Comparison of ENCODE assay signal across 23 cellular contexts in genomic region chr5:40776658-40776977, GRCh38. TPM values are rescaled to one million over a fixed set of nuclear protein-coding genes. Genes with fewer than 3 reads are reported as not detected.
DNase-seq lines count a peak whose midpoint lies in the region; ATAC-seq, FAIRE-seq and TF ChIP-seq lines count a peak whose summit lies in the region.
"Had no signal": no experiment of that assay in that cellular context is flagged by ENCODE, and none has a peak within 500 bp of the region (broad histone marks: within the 10 kb centered on the region; RNA-seq: fewer than 3 reads in every experiment).

No MANE protein-coding gene starts in this region.

- H3K36me3 ChIP-seq in cardiac muscle cell (peaks cover 27% of the 10 kb centered on the region), heart right ventricle (peaks cover 0 to 60% (median 21%) of the 10 kb centered on the region in 9 donors), SK-N-MC (ENCODE audit: insufficient read depth, low read length) (peaks cover 49% of the 10 kb centered on the region), endothelial cell of umbilical vein (ENCODE audit: control insufficient read depth in 2 of 2, extremely low read depth in 1 of 2, insufficient read depth in 2 of 2, low read length in 2 of 2) (peaks cover 5 to 23% of the 10 kb centered on the region in 2 experiments), transverse colon (peaks cover 0 to 21% (median 4%) of the 10 kb centered on the region in 4 donors), Peyer's patch (peaks cover 0 to 46% (median 0%) of the 10 kb centered on the region in 3 donors)

- H3K4me3 ChIP-seq in cardiac muscle cell (no peak overlapping the region), heart right ventricle (no peak overlapping the region), SK-N-MC (no peak overlapping the region), endothelial cell of umbilical vein (replicated peaks in 1 of 3; ENCODE audit: insufficient read depth in 1 of 3, low read depth in 1 of 3, low read length in 3 of 3) (no peak overlapping the region), transverse colon (no peak overlapping the region), Peyer's patch (no peak overlapping the region)
- H3K4me3 ChIP-seq: HAP-1, left lung, thoracic aorta had no signal

- TF ChIP-seq CTCF in cardiac muscle cell (IDR thresholded peaks at IDR 0.05; ENCODE audit: low read depth, low read length) (no peak), heart right ventricle (IDR thresholded peaks at IDR 0.05) (no peak), endothelial cell of umbilical vein (IDR thresholded peaks at IDR 0.05; ENCODE audit: extremely low read depth in 1 of 2, insufficient read depth in 1 of 2, low read depth in 1 of 2, low read length in 2 of 2) (no peak), transverse colon (IDR thresholded peaks at IDR 0.05) (no peak), Peyer's patch (IDR thresholded peaks at IDR 0.05) (no peak)

- BruUV-seq in endothelial cell of umbilical vein (replicated peaks; lab: Mats Ljungman, UMichigan), result no TSS peak

- dilution Hi-C loops in endothelial cell of umbilical vein (cut with MboI; ENCODE audit: extremely low pct_ligation_motif_present, low sequenced_read_pairs), result no loop called here

- no peaks in the 10 kb centered on the region for H3K27me3 ChIP-seq in cardiac muscle cell
- no peaks in the 10 kb centered on the region for H3K27me3 ChIP-seq in heart right ventricle
- H3K27me3 ChIP-seq in endothelial cell of umbilical vein (ENCODE audit: control insufficient read depth in 2 of 2, insufficient read depth in 2 of 2, low read length in 2 of 2), result no peaks in the 10 kb centered on the region
- H3K27me3 ChIP-seq in transverse colon, result no peaks in the 10 kb centered on the region
- H3K27me3 ChIP-seq in Peyer's patch, result no peaks in the 10 kb centered on the region
- H3K27me3 ChIP-seq: left lung had no signal

- no peak for DNase-seq in cardiac muscle cell (ENCODE audit: low read depth in 1 of 2, low spot score in 1 of 2)
- no peak for DNase-seq in heart right ventricle
- DNase-seq in SK-N-MC (ENCODE audit: low read depth, low spot score), result no peak
- peak; percentile 25 for DNase-seq in endothelial cell of umbilical vein (ENCODE audit: low read depth, low spot score)
- DNase-seq in transverse colon, result no peak
- no peak for DNase-seq in RKO (ENCODE audit: low spot score)
- DNase-seq in stimulated activated naive CD4-positive, alpha-beta T cell (lab: John Stamatoyannopoulos, UW), result no peak
- no peak for DNase-seq in Peyer's patch
- DNase-seq: activated CD4-positive, alpha-beta T cell treated with anti-CD3 and anti-CD28 coated beads, Interleukin-2, amount 10 ng/mL, durations not matched to agents 7 days and 5 days; activated naive CD4-positive, alpha-beta T cell treated with Interleukin-2 at 50 U/mL for 16 hours; CD4-positive, CD25-positive, alpha-beta regulatory T cell; DMS 273 treated with DMSO at 0.1 percent for 48 hours; KBM-7; left lung; NCI-H1694 treated with DMSO at 0.1 percent for 48 hours; NCI-H2227 treated with DMSO at 0.1 percent for 48 hours; NCI-H774; SHP77; stimulated activated CD4-positive, alpha-beta T cell treated with anti-CD3 and anti-CD28 coated beads, Interleukin-1b, Interleukin-23, amount 100 ng/mL, for 48 hours had no signal

- intact Hi-C loops in heart right ventricle (cut with DNase I), result no loop called here
- intact Hi-C loops in endothelial cell of umbilical vein (cut with micrococcal nuclease), result no loop called here
- intact Hi-C loops in transverse colon (cut with DNase I; ENCODE audit: low total_unique reads), result no loop called here

- 88 to 90% methylated on average over 1 of the region's 1 CpG for WGBS in heart right ventricle, 2 donors
- WGBS in transverse colon (ENCODE audit: low coverage in 1 of 2), 2 donors, result 47 to 67% methylated on average over 1 of the region's 1 CpG

- no peak overlapping the region for H3K4me2 ChIP-seq in endothelial cell of umbilical vein (ENCODE audit: insufficient read depth, low read length)

- peak overlapping the region; percentile 6 for H3K9ac ChIP-seq in SK-N-MC (ENCODE audit: insufficient read length)
- H3K9ac ChIP-seq in endothelial cell of umbilical vein (replicated peaks; ENCODE audit: extremely low read depth, insufficient read depth, low read length), result no peak overlapping the region

- H3K9me3 ChIP-seq in cardiac muscle cell (ENCODE audit: low read depth) (no peaks in the 10 kb centered on the region), heart right ventricle (no peaks in the 10 kb centered on the region), SK-N-MC (ENCODE audit: low read depth, low read length) (no peaks in the 10 kb centered on the region), endothelial cell of umbilical vein (replicated peaks; ENCODE audit: control insufficient read depth, insufficient read depth, low read length) (no peaks in the 10 kb centered on the region), transverse colon (no peaks in the 10 kb centered on the region), Peyer's patch (no peaks in the 10 kb centered on the region)
- H3K9me3 ChIP-seq: HAP-1, left lung, thoracic aorta had no signal

- H2AFZ ChIP-seq in endothelial cell of umbilical vein (ENCODE audit: low read depth, low read length), result no peak overlapping the region

- CTCF ChIA-PET in endothelial cell of umbilical vein (lab: Charles Lee), result interaction anchor here (1.3 kb wide), 1 partner anchor 47 kb away, joined by 3 read pairs; no protein-coding TSS in a partner anchor

- H3K79me2 ChIP-seq in endothelial cell of umbilical vein (ENCODE audit: control insufficient read depth, insufficient read depth, low read length), result peaks cover 53% of the 10 kb centered on the region

- H3K4me1 ChIP-seq in cardiac muscle cell (ENCODE audit: low read depth) (no peaks in the 10 kb centered on the region), heart right ventricle (peaks cover 0 to 35% (median 13%) of the 10 kb centered on the region in 9 donors), endothelial cell of umbilical vein (ENCODE audit: control insufficient read depth, extremely low read depth, insufficient read depth, low read length) (no peaks in the 10 kb centered on the region), transverse colon (peaks cover 0 to 35% (median 21%) of the 10 kb centered on the region in 4 donors), Peyer's patch (peaks cover 0 to 15% (median 0%) of the 10 kb centered on the region in 4 donors)

- POLR2A ChIA-PET in endothelial cell of umbilical vein (lab: Charles Lee), result no interaction called here

- no peak for ATAC-seq in heart right ventricle

- H3K9me1 ChIP-seq in endothelial cell of umbilical vein (replicated peaks; ENCODE audit: control insufficient read depth, extremely low read depth, insufficient read depth, low read length), result no peaks in the 10 kb centered on the region

- TF ChIP-seq POLR2A in endothelial cell of umbilical vein (IDR thresholded peaks at IDR 0.05; ENCODE audit: low read depth, low read length) (no peak), transverse colon (IDR thresholded peaks at IDR 0.05) (no peak), Peyer's patch (IDR thresholded peaks at IDR 0.05) (no peak)

- FAIRE-seq in endothelial cell of umbilical vein (lab: Jason Lieb, UNC), result no peak
- FAIRE-seq: G401.6, GM18507 had no signal

- H3K27ac ChIP-seq in cardiac muscle cell (peak overlapping the region; percentile 4), heart right ventricle (no peak overlapping the region), SK-N-MC (peak overlapping the region; percentile 51), endothelial cell of umbilical vein (ENCODE audit: insufficient read depth, low read depth, low read length) (no peak overlapping the region), transverse colon (peak overlapping the region; percentile 32 to 75 (median 73)), Peyer's patch (peak overlapping the region in 2 of 4 donors; percentile 7 to 8)
- H3K27ac ChIP-seq: thoracic aorta had no signal

- in situ Hi-C loops in transverse colon (cut with MboI; ENCODE audit: low pct_ligation_motif_present in 1 of 4, low pct_unique_long_range_greater_than_20kb in 1 of 4, low sequenced_read_pairs in 3 of 4), result no loop called here

- peaks cover 6% of the 10 kb centered on the region for H4K20me1 ChIP-seq in endothelial cell of umbilical vein (replicated peaks; ENCODE audit: control insufficient read depth, extremely low read depth, insufficient read depth, low read length)

- no peak for TF ChIP-seq EP300 in transverse colon (IDR thresholded peaks at IDR 0.05; ENCODE audit: low read depth)

RNA-seq across cellular contexts. Expression of gene TTC33, which starts 20.9 kb away (rescaled TPM):
- total RNA-seq in cardiac muscle cell (13.4 and 46.7 TPM in 2 replicates), heart right ventricle (10 to 100 TPM; 12.9 to 20.1 (median 17.9) TPM), endothelial cell of umbilical vein (11.7 and 14.2 TPM in 2 replicates), transverse colon (10 to 100 TPM in 3 of 4 donors, 1 to 10 TPM in 1; 6.4 to 67.3 (median 17.4) TPM), Peyer's patch (10 to 100 TPM; 11.3 to 19.0 (median 14.9) TPM)
- polyA plus RNA-seq in cardiac muscle cell (16.3 and 17.2 TPM in 2 replicates), heart right ventricle (1 to 10 TPM; 6.4 to 7.2 TPM), endothelial cell of umbilical vein (1.4 and 2.2 TPM in 2 replicates)
- 3.4 and 3.6 TPM in 2 replicates for polyA plus RNA-seq in endothelial cell of umbilical vein (2011; cell fraction: cytosol; rRNA removed)
- 8.6 and 9.5 TPM in 2 replicates for polyA plus RNA-seq in endothelial cell of umbilical vein (2011; cell fraction: nucleus; rRNA removed)
- 9.5 and 12.2 TPM in 2 replicates for polyA plus RNA-seq in endothelial cell of umbilical vein (2012)
- polyA minus RNA-seq in endothelial cell of umbilical vein, result 3.6 and 4.6 TPM in 2 replicates
- 12.0 TPM for polyA minus RNA-seq in endothelial cell of umbilical vein (2011; cell fraction: cytosol; rRNA and poly(A)+ RNA removed)
- 4.8 and 8.8 TPM in 2 replicates for polyA minus RNA-seq in endothelial cell of umbilical vein (2011; cell fraction: nucleus; rRNA and poly(A)+ RNA removed)

RNA-seq across cellular contexts. Expression of gene PRKAA1, which starts 21.6 kb away (rescaled TPM):
- 21.5 and 26.1 TPM in 2 replicates for total RNA-seq in cardiac muscle cell
- polyA plus RNA-seq in cardiac muscle cell, result 22.6 and 29.3 TPM in 2 replicates
- 10 to 100 TPM; 37.2 to 53.2 (median 42.7) TPM for total RNA-seq in heart right ventricle
- polyA plus RNA-seq in heart right ventricle, result 10 to 100 TPM; 11.0 to 28.5 TPM
- 83.5 and 97.2 TPM in 2 replicates for total RNA-seq in endothelial cell of umbilical vein
- polyA plus RNA-seq in endothelial cell of umbilical vein, result 25.5 and 37.0 TPM in 2 replicates
- 24.9 and 30.5 TPM in 2 replicates for polyA plus RNA-seq in endothelial cell of umbilical vein (2011; cell fraction: cytosol; rRNA removed)
- polyA plus RNA-seq in endothelial cell of umbilical vein (2011; cell fraction: nucleus; rRNA removed), result 163 and 208 TPM in 2 replicates
- 45.4 and 73.0 TPM in 2 replicates for polyA plus RNA-seq in endothelial cell of umbilical vein (2012)
- polyA minus RNA-seq in endothelial cell of umbilical vein, result 52.0 and 52.3 TPM in 2 replicates
- polyA minus RNA-seq in endothelial cell of umbilical vein (2011; cell fraction: cytosol; rRNA and poly(A)+ RNA removed), result 48.2 TPM
- 82.1 and 109 TPM in 2 replicates for polyA minus RNA-seq in endothelial cell of umbilical vein (2011; cell fraction: nucleus; rRNA and poly(A)+ RNA removed)
- total RNA-seq in transverse colon, result 100 to 1,000 TPM in 3 of 4 donors, 10 to 100 TPM in 1; 79.3 to 262 (median 112) TPM
- total RNA-seq in Peyer's patch, result 100 to 1,000 TPM in 2 of 4 donors, 10 to 100 TPM in 2; 82.7 to 132 (median 100) TPM

RNA-seq across cellular contexts. Expression of gene RPL37, which starts 58.4 kb away (rescaled TPM):
- 115 and 181 TPM in 2 replicates for total RNA-seq in cardiac muscle cell
- 473 and 553 TPM in 2 replicates for polyA plus RNA-seq in cardiac muscle cell
- total RNA-seq in heart right ventricle, result 100 to 1,000 TPM; 530 to 829 (median 577) TPM
- polyA plus RNA-seq in heart right ventricle, result 1,000 to 10,000 TPM; 1,171 to 1,864 TPM
- total RNA-seq in endothelial cell of umbilical vein, result 1,348 and 1,380 TPM in 2 replicates
- 259 and 274 TPM in 2 replicates for polyA plus RNA-seq in endothelial cell of umbilical vein
- 713 and 717 TPM in 2 replicates for polyA plus RNA-seq in endothelial cell of umbilical vein (2011; cell fraction: cytosol; rRNA removed)
- polyA plus RNA-seq in endothelial cell of umbilical vein (2011; cell fraction: nucleus; rRNA removed), result 198 and 377 TPM in 2 replicates
- polyA plus RNA-seq in endothelial cell of umbilical vein (2012), result 2,072 and 2,765 TPM in 2 replicates
- 1,095 and 1,451 TPM in 2 replicates for polyA minus RNA-seq in endothelial cell of umbilical vein
- 1,353 TPM for polyA minus RNA-seq in endothelial cell of umbilical vein (2011; cell fraction: cytosol; rRNA and poly(A)+ RNA removed)
- 127 and 132 TPM in 2 replicates for polyA minus RNA-seq in endothelial cell of umbilical vein (2011; cell fraction: nucleus; rRNA and poly(A)+ RNA removed)
- 100 to 1,000 TPM in 2 of 4 donors, 10 to 100 TPM in 2; 15.1 to 157 (median 90.5) TPM for total RNA-seq in transverse colon
- 100 to 1,000 TPM in 3 of 4 donors, 10 to 100 TPM in 1; 92.6 to 258 (median 191) TPM for total RNA-seq in Peyer's patch

Comparison
In these comparisons a context has a peak if more than half of its experiments do, and no peak if none do; other contexts are left out.
1. H3K27ac ChIP-seq: peak in cardiac muscle cell (single experiment), SK-N-MC (single experiment) and transverse colon (4 of 4); none in heart right ventricle (0 of 10) and endothelial cell of umbilical vein (single experiment).